15 cellular contexts compared by ENCODE assay signal in the genomic region with DNA sequence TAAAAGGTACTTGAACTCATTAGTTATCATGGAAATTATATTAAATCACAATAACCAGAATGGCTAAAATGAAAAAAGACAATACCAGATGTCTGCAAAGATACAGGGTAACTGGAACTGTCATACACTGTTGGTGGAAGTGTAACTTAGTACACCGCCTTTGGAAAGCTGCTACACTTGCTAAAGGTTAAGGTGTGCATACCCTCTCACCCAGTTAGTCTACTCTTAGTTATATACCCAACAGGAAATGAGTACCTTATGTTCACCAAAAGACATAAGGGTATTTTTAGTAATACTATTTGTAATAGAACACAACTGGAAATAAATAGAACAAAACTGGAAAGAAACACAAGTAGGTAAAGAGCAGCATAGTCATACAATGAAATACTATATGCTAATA.
A peak's percentile ranks its signal among the peaks of the same experiment; 100 is the strongest.
DNase-seq lines count a peak whose midpoint lies in the region; ATAC-seq lines count a peak whose summit lies in the region.
"Had no signal": no experiment of that assay in that cellular context is flagged by ENCODE, and none has a peak within 500 bp of the region (broad histone marks: within the 10 kb centered on the region; RNA-seq: fewer than 3 reads in every experiment).

No MANE protein-coding gene starts in this region.

- peaks cover 56% of the 10 kb centered on the region for H3K9me3 Mint-ChIP-seq in T-helper 2 cell treated with Interferon-gamma antibody and Interleukin-4, amounts not matched to agents 5 μg/mL and 100 μg/mL, for 36 hours
- peaks cover 0 to 3% of the 10 kb centered on the region in 2 donors for H3K9me3 Mint-ChIP-seq in activated T-cell treated with anti-CD3 and anti-CD28 coated beads, Interleukin-2, amount 50 U/mL, for 72 hours
- H3K9me3 Mint-ChIP-seq in activated T-helper 17 cell treated with anti-CD3 and anti-CD28 coated beads, Interleukin-2, amount 50 U/mL, for 72 hours, result no peaks in the 10 kb centered on the region
- no peaks in the 10 kb centered on the region for H3K9me3 Mint-ChIP-seq in stimulated activated naive CD8-positive, alpha-beta T cell treated with anti-CD3 and anti-CD28 coated beads, Interleukin-15, Interleukin-2, amounts not matched to agents 100 ng/mL and 50 ng/mL, for 24 hours
- H3K9me3 Mint-ChIP-seq: CD4-positive, alpha-beta T cell; GM23338 had no signal

- peak overlapping the region; percentile 42 for H3K4me3 Mint-ChIP-seq in T-helper 2 cell treated with Interferon-gamma antibody and Interleukin-4, amounts not matched to agents 5 μg/mL and 100 μg/mL, for 36 hours
- H3K4me3 Mint-ChIP-seq in activated T-cell treated with anti-CD3 and anti-CD28 coated beads, Interleukin-2, amount 50 U/mL, for 72 hours, result peak overlapping the region; percentile 21 to 77
- H3K4me3 Mint-ChIP-seq in activated T-helper 17 cell treated with anti-CD3 and anti-CD28 coated beads, Interleukin-2, amount 50 U/mL, for 72 hours, result no peak overlapping the region
- peak overlapping the region; percentile 59 for H3K4me3 Mint-ChIP-seq in stimulated activated naive CD8-positive, alpha-beta T cell treated with anti-CD3 and anti-CD28 coated beads, Interleukin-15, Interleukin-2, amounts not matched to agents 100 ng/mL and 50 ng/mL, for 24 hours
- H3K4me3 Mint-ChIP-seq: CD4-positive, alpha-beta T cell; GM23338 had no signal

- DNase-seq in T-helper 2 cell treated with Interferon-gamma antibody and Interleukin-4, amounts not matched to agents 5 μg/mL and 100 μg/mL, for 36 hours (ENCODE audit: low spot score), result no peak
- DNase-seq in T-helper 2 cell (no peak), activated T-cell treated with anti-CD3 and anti-CD28 coated beads for 4 hours (no peak), NCI-H345 treated with DMSO at 0.1 percent for 48 hours (lab: John Stamatoyannopoulos, UW; ENCODE audit: unreplicated experiment) (no peak)
- no peak for DNase-seq in activated T-cell treated with anti-CD3 and anti-CD28 coated beads, Interleukin-2, amount 50 U/mL, for 72 hours
- DNase-seq: AML-193; Caco-2; CD4-positive, alpha-beta T cell; GDM1; HCEC 1CT had no signal

- no peaks in the 10 kb centered on the region for H3K27me3 Mint-ChIP-seq in T-helper 2 cell treated with Interferon-gamma antibody and Interleukin-4, amounts not matched to agents 5 μg/mL and 100 μg/mL, for 36 hours (ENCODE audit: low read depth)
- no peaks in the 10 kb centered on the region for H3K27me3 Mint-ChIP-seq in activated T-cell treated with anti-CD3 and anti-CD28 coated beads, Interleukin-2, amount 50 U/mL, for 72 hours (ENCODE audit: low read depth)
- H3K27me3 Mint-ChIP-seq in activated T-helper 17 cell treated with anti-CD3 and anti-CD28 coated beads, Interleukin-2, amount 50 U/mL, for 72 hours, result peaks cover 21% of the 10 kb centered on the region
- peaks cover 3% of the 10 kb centered on the region for H3K27me3 Mint-ChIP-seq in stimulated activated naive CD8-positive, alpha-beta T cell treated with anti-CD3 and anti-CD28 coated beads, Interleukin-15, Interleukin-2, amounts not matched to agents 100 ng/mL and 50 ng/mL, for 24 hours
- H3K27me3 Mint-ChIP-seq: CD4-positive, alpha-beta T cell had no signal

- peak overlapping the region; percentile 46 for H3K27ac Mint-ChIP-seq in T-helper 2 cell treated with Interferon-gamma antibody and Interleukin-4, amounts not matched to agents 5 μg/mL and 100 μg/mL, for 36 hours
- peak overlapping the region; percentile 75 for H3K27ac Mint-ChIP-seq in activated T-cell treated with anti-CD3 and anti-CD28 coated beads, Interleukin-2, amount 50 U/mL, for 72 hours
- no peak overlapping the region for H3K27ac Mint-ChIP-seq in activated T-helper 17 cell treated with anti-CD3 and anti-CD28 coated beads, Interleukin-2, amount 50 U/mL, for 72 hours
- peak overlapping the region; percentile 77 for H3K27ac Mint-ChIP-seq in stimulated activated naive CD8-positive, alpha-beta T cell treated with anti-CD3 and anti-CD28 coated beads, Interleukin-15, Interleukin-2, amounts not matched to agents 100 ng/mL and 50 ng/mL, for 24 hours
- H3K27ac Mint-ChIP-seq: CD4-positive, alpha-beta T cell; GM23338 had no signal

- peaks cover 76% of the 10 kb centered on the region for H3K36me3 Mint-ChIP-seq in T-helper 2 cell treated with Interferon-gamma antibody and Interleukin-4, amounts not matched to agents 5 μg/mL and 100 μg/mL, for 36 hours (ENCODE audit: low read depth)
- H3K36me3 Mint-ChIP-seq in activated T-cell treated with anti-CD3 and anti-CD28 coated beads, Interleukin-2, amount 50 U/mL, for 72 hours (ENCODE audit: insufficient read depth in 2 of 2), result peaks cover 5 to 17% of the 10 kb centered on the region in 2 donors
- H3K36me3 Mint-ChIP-seq in activated T-helper 17 cell treated with anti-CD3 and anti-CD28 coated beads, Interleukin-2, amount 50 U/mL, for 72 hours (ENCODE audit: low read depth), result no peaks in the 10 kb centered on the region
- peaks cover 20% of the 10 kb centered on the region for H3K36me3 Mint-ChIP-seq in stimulated activated naive CD8-positive, alpha-beta T cell treated with anti-CD3 and anti-CD28 coated beads, Interleukin-15, Interleukin-2, amounts not matched to agents 100 ng/mL and 50 ng/mL, for 24 hours (ENCODE audit: low read depth)

- peak; percentile 42 to 57 for ATAC-seq in activated T-cell treated with anti-CD3 and anti-CD28 coated beads, Interleukin-2, amount 50 U/mL, for 72 hours (replicated peaks in 1 of 2)
- ATAC-seq in activated T-helper 17 cell treated with anti-CD3 and anti-CD28 coated beads, Interleukin-2, amount 50 U/mL, for 72 hours (replicated peaks), result peak; percentile 4
- ATAC-seq in GM18511 (IDR thresholded peaks at IDR 0.05; ENCODE audit: unreplicated experiment), result no peak
- ATAC-seq: A549, GM23338 had no signal

- H3K4me1 Mint-ChIP-seq in T-helper 2 cell treated with Interferon-gamma antibody and Interleukin-4, amounts not matched to agents 5 μg/mL and 100 μg/mL, for 36 hours (ENCODE audit: low read depth), result peaks cover 66% of the 10 kb centered on the region
- peaks cover 63% of the 10 kb centered on the region for H3K4me1 Mint-ChIP-seq in activated T-cell treated with anti-CD3 and anti-CD28 coated beads, Interleukin-2, amount 50 U/mL, for 72 hours (ENCODE audit: low read depth)
- no peaks in the 10 kb centered on the region for H3K4me1 Mint-ChIP-seq in activated T-helper 17 cell treated with anti-CD3 and anti-CD28 coated beads, Interleukin-2, amount 50 U/mL, for 72 hours
- H3K4me1 Mint-ChIP-seq in stimulated activated naive CD8-positive, alpha-beta T cell treated with anti-CD3 and anti-CD28 coated beads, Interleukin-15, Interleukin-2, amounts not matched to agents 100 ng/mL and 50 ng/mL, for 24 hours (ENCODE audit: low read depth), result peaks cover 57% of the 10 kb centered on the region
- H3K4me1 Mint-ChIP-seq: GM23338 had no signal
